ENCODE assay signal across 8 cellular contexts in genomic region chr11:78715639-78716311, GRCh38.
DNase-seq lines count a peak whose midpoint lies in the region; ATAC-seq, FAIRE-seq and TF ChIP-seq lines count a peak whose summit lies in the region.

No MANE protein-coding gene starts in this region.

- FAIRE-seq in urothelium cell line (lab: Jason Lieb, UNC), result peak; percentile 91

- H3K4me3 Mint-ChIP-seq in Calu3 (ENCODE audit: low read depth, unreplicated experiment), result no peak overlapping the region

- intact Hi-C loops in Calu3 (cut with micrococcal nuclease; ENCODE audit: unreplicated experiment), result loop anchor here (1.0 to 5.0 kb wide), 2 partner anchors 69 to 247 kb away; no protein-coding TSS in a partner anchor
- intact Hi-C loops in lower leg skin (cut with DNase I; ENCODE audit: low total_unique reads), result no loop called here

- no TSS peak for BruUV-seq in Calu3 (replicated peaks; lab: Mats Ljungman, UMichigan)

- CTCF ChIA-PET in Calu3 (lab: Charles Lee), result interaction anchor here (0.6 to 3.1 kb wide), 8 partner anchors 8 to 384 kb away, joined by 3 to 76 read pairs (median 4); no protein-coding TSS in a partner anchor

- H3K4me1 Mint-ChIP-seq in Calu3 (ENCODE audit: low read depth, unreplicated experiment), result peaks cover 10% of the 10 kb centered on the region

- H3K27ac Mint-ChIP-seq in Calu3 (ENCODE audit: unreplicated experiment), result no peak overlapping the region

- peak; percentile 66 for TF ChIP-seq CTCF in Calu3 (IDR thresholded peaks at IDR 0.05; ENCODE audit: unreplicated experiment)
- TF ChIP-seq CTCF in lower leg skin (IDR thresholded peaks at IDR 0.05), result no peak

- peak; percentile 67 for ATAC-seq in GM21515 (IDR thresholded peaks at IDR 0.05; ENCODE audit: unreplicated experiment)
- ATAC-seq in SK-N-SH treated with all-trans-retinoic acid at 6 μM for 48 hours, result peak; percentile 97

- no peaks in the 10 kb centered on the region for H3K36me3 Mint-ChIP-seq in Calu3 (ENCODE audit: insufficient read depth, unreplicated experiment)

- peaks cover 89% of the 10 kb centered on the region for H3K27me3 Mint-ChIP-seq in Calu3 (ENCODE audit: unreplicated experiment)

- no peak overlapping the region for H3K4me3 ChIP-seq in lower leg skin (ENCODE audit: low read depth, poor library complexity, severe bottlenecking)

- no peaks in the 10 kb centered on the region for H3K9me3 Mint-ChIP-seq in Calu3 (ENCODE audit: low read depth, unreplicated experiment)

- TF ChIP-seq POLR2A in lower leg skin (IDR thresholded peaks at IDR 0.05), result no peak

- DNase-seq in Calu3, result peak; percentile 79
- peak; percentile 10 for DNase-seq in NCI-H1048 (lab: John Stamatoyannopoulos, UW)
- peak; percentile 20 to 37 for DNase-seq in dermis microvascular lymphatic vessel endothelial cell (ENCODE audit: low read depth in 2 of 2)
- DNase-seq in myocyte (ENCODE audit: low read depth), result peak; percentile 18
- DNase-seq in urothelium cell line (ENCODE audit: low spot score), result peak; percentile 93
- DNase-seq in lower leg skin (ENCODE audit: low spot score in 2 of 2), result no peak

- 50 to 61% methylated on average over 8 of the region's 8 CpGs for WGBS in lower leg skin, 2 donors

TF ChIP-seq in SK-N-SH treated with all-trans-retinoic acid at 6 μM for 48 hours, 23 proteins besides CTCF, POLR2A, EP300 and RAD21:
- no peak for TF ChIP-seq TSHZ2 (CRISPR knock-in tag; IDR thresholded peaks at IDR 0.05)
- TF ChIP-seq PPARA (CRISPR knock-in tag; IDR thresholded peaks at IDR 0.05; ENCODE audit: borderline replicate concordance), result no peak
- no peak for TF ChIP-seq BACH2 (CRISPR knock-in tag; IDR thresholded peaks at IDR 0.05; ENCODE audit: borderline replicate concordance)
- TF ChIP-seq CSDC2 (CRISPR knock-in tag; IDR thresholded peaks at IDR 0.05), result no peak
- TF ChIP-seq ISL1 (CRISPR knock-in tag; IDR thresholded peaks at IDR 0.05), result no peak
- peak; percentile 92 for TF ChIP-seq ZNF70 (CRISPR knock-in tag; IDR thresholded peaks at IDR 0.05)
- TF ChIP-seq, protein P1, sequence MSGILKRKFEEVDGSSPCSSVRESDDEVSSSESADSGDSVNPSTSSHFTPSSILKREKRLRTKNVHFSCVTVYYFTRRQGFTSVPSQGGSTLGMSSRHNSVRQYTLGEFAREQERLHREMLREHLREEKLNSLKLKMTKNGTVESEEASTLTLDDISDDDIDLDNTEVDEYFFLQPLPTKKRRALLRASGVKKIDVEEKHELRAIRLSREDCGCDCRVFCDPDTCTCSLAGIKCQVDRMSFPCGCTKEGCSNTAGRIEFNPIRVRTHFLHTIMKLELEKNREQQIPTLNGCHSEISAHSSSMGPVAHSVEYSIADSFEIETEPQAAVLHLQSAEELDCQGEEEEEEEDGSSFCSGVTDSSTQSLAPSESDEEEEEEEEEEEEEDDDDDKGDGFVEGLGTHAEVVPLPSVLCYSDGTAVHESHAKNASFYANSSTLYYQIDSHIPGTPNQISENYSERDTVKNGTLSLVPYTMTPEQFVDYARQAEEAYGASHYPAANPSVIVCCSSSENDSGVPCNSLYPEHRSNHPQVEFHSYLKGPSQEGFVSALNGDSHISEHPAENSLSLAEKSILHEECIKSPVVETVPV (CRISPR knock-in tag; IDR thresholded peaks at IDR 0.05), result no peak
- no peak for TF ChIP-seq ZC3H10 (CRISPR knock-in tag; IDR thresholded peaks at IDR 0.05)
- TF ChIP-seq CREB5 (CRISPR knock-in tag; IDR thresholded peaks at IDR 0.05; ENCODE audit: low read depth), result no peak

Comparison
In these comparisons a context has a peak if more than half of its experiments do, and no peak if none do; other contexts are left out.
1. DNase-seq: peak in Calu3 (single experiment), NCI-H1048 (single experiment), dermis microvascular lymphatic vessel endothelial cell (2 of 2), myocyte (single experiment) and urothelium cell line (single experiment); none in lower leg skin (0 of 2).